Comparison of ENCODE assay signal across 11 cellular contexts in genomic region chr2:179104736-179105135, GRCh38. TPM values are rescaled to one million over a fixed set of nuclear protein-coding genes. Genes with fewer than 3 reads are reported as not detected.
DNase-seq lines count a peak whose midpoint lies in the region; ATAC-seq and TF ChIP-seq lines count a peak whose summit lies in the region.
"Had no signal": no experiment of that assay in that cellular context is flagged by ENCODE, and none has a peak within 500 bp of the region (broad histone marks: within the 10 kb centered on the region; RNA-seq: fewer than 3 reads in every experiment).

No MANE protein-coding gene starts in this region.

- no peaks in the 10 kb centered on the region for H3K27me3 Mint-ChIP-seq in endothelial cell (ENCODE audit: unreplicated experiment)

- H3K79me2 ChIP-seq in PC-9 (ENCODE audit: low read depth), result no peaks in the 10 kb centered on the region

- peaks cover 10% of the 10 kb centered on the region for H3K36me3 ChIP-seq in PC-9 (ENCODE audit: low read depth)
- H3K36me3 ChIP-seq in esophagus squamous epithelium, result peaks cover 0 to 19% (median 4%) of the 10 kb centered on the region in 3 donors

- peaks cover 18% of the 10 kb centered on the region for H3K4me1 ChIP-seq in PC-9 (replicated peaks; ENCODE audit: insufficient read depth)
- peaks cover 0 to 25% (median 9%) of the 10 kb centered on the region in 3 donors for H3K4me1 ChIP-seq in esophagus squamous epithelium

- H3K4me1 Mint-ChIP-seq in endothelial cell (ENCODE audit: unreplicated experiment), result no peaks in the 10 kb centered on the region
- H3K4me1 Mint-ChIP-seq: stimulated activated effector memory CD8-positive, alpha-beta T cell treated with anti-CD3 and anti-CD28 coated beads, Interleukin-12 subunit alpha, Interleukin-12 subunit beta, amount 100 ng/mL, for 72 hours had no signal

- H3K4me3 Mint-ChIP-seq in endothelial cell (ENCODE audit: unreplicated experiment), result no peak overlapping the region
- H3K4me3 Mint-ChIP-seq: stimulated activated effector memory CD8-positive, alpha-beta T cell treated with anti-CD3 and anti-CD28 coated beads, Interleukin-12 subunit alpha, Interleukin-12 subunit beta, amount 100 ng/mL, for 72 hours had no signal

- peak; percentile 82 for DNase-seq in ELR (ENCODE audit: low read depth)
- no peak for DNase-seq in PC-9
- DNase-seq in esophagus squamous epithelium (lab: John Stamatoyannopoulos, UW), result no peak
- no peak for DNase-seq in sciatic nerve (ENCODE audit: low spot score)
- DNase-seq in endothelial cell (ENCODE audit: low spot score), result no peak
- no peak for DNase-seq in amygdala (lab: John Stamatoyannopoulos, UW)
- no peak for DNase-seq in activated CD8-positive, alpha-beta memory T cell treated with anti-CD3 and anti-CD28 coated beads for 24 hours
- DNase-seq: activated naive CD4-positive, alpha-beta T cell treated with Interleukin-2 at 50 U/mL for 16 hours; NCI-H1092 treated with DMSO at 0.1 percent for 48 hours had no signal

- H3K27ac Mint-ChIP-seq in endothelial cell (ENCODE audit: unreplicated experiment), result no peak overlapping the region
- H3K27ac Mint-ChIP-seq: stimulated activated effector memory CD8-positive, alpha-beta T cell treated with anti-CD3 and anti-CD28 coated beads, Interleukin-12 subunit alpha, Interleukin-12 subunit beta, amount 100 ng/mL, for 72 hours had no signal

- H3K36me3 Mint-ChIP-seq in endothelial cell (ENCODE audit: low read depth, unreplicated experiment), result peaks cover 5% of the 10 kb centered on the region
- H3K36me3 Mint-ChIP-seq: stimulated activated effector memory CD8-positive, alpha-beta T cell treated with anti-CD3 and anti-CD28 coated beads, Interleukin-12 subunit alpha, Interleukin-12 subunit beta, amount 100 ng/mL, for 72 hours had no signal

- H3K27ac ChIP-seq in PC-9 (no peak overlapping the region), esophagus squamous epithelium (peak overlapping the region in 3 of 4 donors; percentile 4 to 46 (median 35))

- ATAC-seq in sciatic nerve (peak; percentile 46), GM18867 (IDR thresholded peaks at IDR 0.05; ENCODE audit: unreplicated experiment) (no peak)
- ATAC-seq: stimulated activated effector memory CD8-positive, alpha-beta T cell treated with anti-CD3 and anti-CD28 coated beads, Interleukin-12 subunit alpha, Interleukin-12 subunit beta, amount 100 ng/mL, for 72 hours had no signal

- no peak overlapping the region for H3K4me2 ChIP-seq in PC-9

- CTCF ChIA-PET in PC-9 (lab: Charles Lee), result no interaction called here

- no peaks in the 10 kb centered on the region for H4K20me1 ChIP-seq in PC-9 (ENCODE audit: insufficient read depth)

- TF ChIP-seq POLR2A in esophagus squamous epithelium (IDR thresholded peaks at IDR 0.05), result no peak

- H3K9me3 Mint-ChIP-seq in endothelial cell (ENCODE audit: unreplicated experiment), result no peaks in the 10 kb centered on the region

- no peak overlapping the region for H2AFZ ChIP-seq in PC-9

- WGBS in esophagus squamous epithelium, 2 donors, result 30 to 53% methylated on average over 2 of the region's 2 CpGs

- no peak for TF ChIP-seq CTCF in PC-9 (conservative IDR thresholded peaks at IDR 0.05)
- TF ChIP-seq CTCF in esophagus squamous epithelium (IDR thresholded peaks at IDR 0.05), result no peak
- no peak for TF ChIP-seq CTCF in endothelial cell (IDR thresholded peaks at IDR 0.05; ENCODE audit: unreplicated experiment)

- H3F3A ChIP-seq in PC-9 (ENCODE audit: insufficient read depth, low read depth), result peaks cover 16% of the 10 kb centered on the region

- intact Hi-C loops in PC-9 (cut with micrococcal nuclease; ENCODE audit: unreplicated experiment) (loop anchor here (10.0 kb wide), 2 partner anchors 310 to 340 kb away; no protein-coding TSS in a partner anchor), esophagus squamous epithelium (cut with DNase I) (no loop called here), sciatic nerve (cut with DNase I) (no loop called here)

- H3K27me3 ChIP-seq in PC-9 (ENCODE audit: insufficient read depth, low read depth), result no peaks in the 10 kb centered on the region
- no peaks in the 10 kb centered on the region for H3K27me3 ChIP-seq in esophagus squamous epithelium

- POLR2A ChIA-PET in PC-9 (lab: Charles Lee; ENCODE audit: unreplicated experiment), result no interaction called here

- no peaks in the 10 kb centered on the region for H3K9me2 ChIP-seq in PC-9 (ENCODE audit: insufficient read depth)

- BruUV-seq in PC-9 (replicated peaks; lab: Mats Ljungman, UMichigan), result TSS peak; percentile 4

- H3K9me3 ChIP-seq in PC-9 (ENCODE audit: insufficient read depth, low read depth) (no peaks in the 10 kb centered on the region), esophagus squamous epithelium (no peaks in the 10 kb centered on the region)

- H3K4me3 ChIP-seq in PC-9 (no peak overlapping the region), esophagus squamous epithelium (no peak overlapping the region)

RNA-seq across cellular contexts. Expression of gene CCDC141, which starts 54.8 kb away (rescaled TPM):
- total RNA-seq in PC-9 (2021), result not detected in 2 replicates
- total RNA-seq in esophagus squamous epithelium, result 1 to 10 TPM in 2 of 4 donors, under 1 TPM in 2; 0.26 to 3.1 (median 1.1) TPM
- 12.3 TPM for total RNA-seq in sciatic nerve
- total RNA-seq in endothelial cell (ENCODE audit: unreplicated experiment), result 0.67 TPM
